1 cellular context compared by ENCODE assay signal in genomic region chr17:68029512-68030215, GRCh38.
A peak's percentile ranks its signal among the peaks of the same experiment; 100 is the strongest.
TF ChIP-seq lines count a peak whose summit lies in the region.

No MANE protein-coding gene starts in this region.

TF ChIP-seq in HepG2, 621 proteins besides CTCF, POLR2A, EP300 and RAD21 (continued from another document and continues in another):
- TF ChIP-seq SIX1 (CRISPR knock-in tag; IDR thresholded peaks at IDR 0.05; ENCODE audit: borderline replicate concordance) (peak; percentile 97), SKIL (CRISPR knock-in tag; IDR thresholded peaks at IDR 0.05; ENCODE audit: borderline replicate concordance) (peak; percentile 63), RBFOX2 (IDR thresholded peaks at IDR 0.05; ENCODE audit: low read depth, low read length) (no peak), PHF21A (CRISPR knock-in tag; IDR thresholded peaks at IDR 0.05) (peak; percentile 86), ZNF317 (CRISPR knock-in tag; IDR thresholded peaks at IDR 0.05) (peak; percentile 94), ZNF616 (CRISPR knock-in tag; IDR thresholded peaks at IDR 0.05; ENCODE audit: low read depth) (no peak; the same call in 1 of the 2 replicates), RFX5 (IDR thresholded peaks at IDR 0.05; ENCODE audit: low read depth, low read length) (no peak), ZSCAN9 (CRISPR knock-in tag; IDR thresholded peaks at IDR 0.05; ENCODE audit: borderline replicate concordance) (peak; percentile 95), ZNF230 (CRISPR knock-in tag; IDR thresholded peaks at IDR 0.05) (0 out of 2 replicates have a peak, but pooled peaks have one; percentile 72), SMC3 (IDR thresholded peaks at IDR 0.05; ENCODE audit: low read length) (no peak), ZNF775 (CRISPR knock-in tag; IDR thresholded peaks at IDR 0.05; ENCODE audit: borderline replicate concordance) (no peak), MYNN (CRISPR knock-in tag; IDR thresholded peaks at IDR 0.05; ENCODE audit: low read depth) (0 out of 2 replicates have a peak, but pooled peaks have one; percentile 45), CENPX (CRISPR knock-in tag; IDR thresholded peaks at IDR 0.05) (no peak), NFRKB (IDR thresholded peaks at IDR 0.05) (no peak), HMGXB4 (CRISPR knock-in tag; IDR thresholded peaks at IDR 0.05; ENCODE audit: borderline replicate concordance in 1 of 2, low read depth in 1 of 2) (peak; percentile 47 to 79; a peak in 2 of 4 replicates), MBD4 (IDR thresholded peaks at IDR 0.05; ENCODE audit: borderline replicate concordance, low read length) (no peak), ZHX1 (CRISPR knock-in tag; IDR thresholded peaks at IDR 0.05; ENCODE audit: low read depth) (peak; percentile 85), STAG1 (CRISPR knock-in tag; IDR thresholded peaks at IDR 0.05) (no peak), ZBTB38 (CRISPR knock-in tag; IDR thresholded peaks at IDR 0.05) (no peak), ATF7 (IDR thresholded peaks at IDR 0.05) (no peak), ATF7 (CRISPR knock-in tag; IDR thresholded peaks at IDR 0.05) (peak; percentile 66; the same call in 1 of the 2 replicates), HDAC2 (CRISPR knock-in tag; IDR thresholded peaks at IDR 0.05) (peak; percentile 96), ZNF549 (CRISPR knock-in tag; IDR thresholded peaks at IDR 0.05) (no peak), GTF2F1 (IDR thresholded peaks at IDR 0.05; ENCODE audit: low read length) (no peak), ZNF451 (CRISPR knock-in tag; IDR thresholded peaks at IDR 0.05) (0 out of 2 replicates have a peak, but pooled peaks have one; percentile 24), PATZ1 (CRISPR knock-in tag; IDR thresholded peaks at IDR 0.05) (peak; percentile 67), NR2F1 (CRISPR knock-in tag; IDR thresholded peaks at IDR 0.05) (peak; percentile 78 to 82), RERE (CRISPR knock-in tag; IDR thresholded peaks at IDR 0.05; ENCODE audit: low read depth) (0 out of 2 replicates have a peak, but pooled peaks have one; percentile 48), ZNF276 (CRISPR knock-in tag; IDR thresholded peaks at IDR 0.05; ENCODE audit: low read depth) (peak; percentile 56; the same call in 1 of the 2 replicates), MAF1 (CRISPR knock-in tag; IDR thresholded peaks at IDR 0.05; ENCODE audit: borderline replicate concordance) (no peak), E2F2 (CRISPR knock-in tag; IDR thresholded peaks at IDR 0.05; ENCODE audit: borderline replicate concordance) (no peak), MED1 (CRISPR knock-in tag; IDR thresholded peaks at IDR 0.05) (peak; percentile 89), SMAD1 (CRISPR knock-in tag; IDR thresholded peaks at IDR 0.05; ENCODE audit: borderline replicate concordance, low read depth) (no peak), NR0B2 (CRISPR knock-in tag; IDR thresholded peaks at IDR 0.05) (no peak), KAT7 (CRISPR knock-in tag; IDR thresholded peaks at IDR 0.05; ENCODE audit: borderline replicate concordance) (no peak), TOE1 (CRISPR knock-in tag; IDR thresholded peaks at IDR 0.05) (0 out of 2 replicates have a peak, but pooled peaks have one; percentile 35), NR2F2 (IDR thresholded peaks at IDR 0.05; ENCODE audit: borderline replicate concordance, low read depth) (peak; percentile 85), TEF (CRISPR knock-in tag; IDR thresholded peaks at IDR 0.05) (no peak), RELA (CRISPR knock-in tag; IDR thresholded peaks at IDR 0.05) (no peak), ZNF362 (CRISPR knock-in tag; IDR thresholded peaks at IDR 0.05; ENCODE audit: borderline replicate concordance) (peak; percentile 71; the same call in 1 of the 2 replicates), MEF2D (CRISPR knock-in tag; IDR thresholded peaks at IDR 0.05) (peak; percentile 95), ZNF768 (CRISPR knock-in tag; IDR thresholded peaks at IDR 0.05) (no peak)
